In genomic region chr4:139857021-139857420, GRCh38 we compare ENCODE assay signal across 1 cellular context.
TF ChIP-seq lines count a peak whose summit lies in the region.

No MANE protein-coding gene starts in this region.

TF ChIP-seq in HepG2, 621 proteins besides CTCF, POLR2A, EP300 and RAD21 (continued from another document and continues in another):
- TF ChIP-seq AFF4 (CRISPR knock-in tag; IDR thresholded peaks at IDR 0.05) = no peak
- TF ChIP-seq ASH2L (IDR thresholded peaks at IDR 0.05; ENCODE audit: insufficient read length, low read depth, low read length) = no peak
- peak; percentile 70; the same call in 1 of the 2 replicates for TF ChIP-seq RCOR2 (CRISPR knock-in tag; IDR thresholded peaks at IDR 0.05)
- no peak for TF ChIP-seq ZNF512 (CRISPR knock-in tag; IDR thresholded peaks at IDR 0.05)
- no peak for TF ChIP-seq ZFP36L1 (CRISPR knock-in tag; IDR thresholded peaks at IDR 0.05)
- no peak for TF ChIP-seq TIGD3 (CRISPR knock-in tag; IDR thresholded peaks at IDR 0.05; ENCODE audit: borderline replicate concordance)
- no peak for TF ChIP-seq ZNF724P (CRISPR knock-in tag; IDR thresholded peaks at IDR 0.05; ENCODE audit: borderline replicate concordance)
- TF ChIP-seq NCOA2 (CRISPR knock-in tag; IDR thresholded peaks at IDR 0.05) = peak; percentile 84
- peak; percentile 24; the same call in 1 of the 2 replicates for TF ChIP-seq HOXA3 (CRISPR knock-in tag; IDR thresholded peaks at IDR 0.05)
- no peak for TF ChIP-seq ATF6 (CRISPR knock-in tag; conservative IDR thresholded peaks at IDR 0.05)
- TF ChIP-seq CEBPG (CRISPR knock-in tag; IDR thresholded peaks at IDR 0.05) = peak; percentile 46; the same call in 1 of the 2 replicates
- TF ChIP-seq ZNF558 (CRISPR knock-in tag; IDR thresholded peaks at IDR 0.05; ENCODE audit: borderline replicate concordance) = no peak
- no peak for TF ChIP-seq KDM1A (CRISPR knock-in tag; IDR thresholded peaks at IDR 0.05)
- TF ChIP-seq ZBTB8A (CRISPR knock-in tag; IDR thresholded peaks at IDR 0.05; ENCODE audit: borderline replicate concordance, low read depth) = no peak
- TF ChIP-seq ZNF816 (CRISPR knock-in tag; IDR thresholded peaks at IDR 0.05; ENCODE audit: borderline replicate concordance) = no peak
- TF ChIP-seq ZFP90 (CRISPR knock-in tag; IDR thresholded peaks at IDR 0.05; ENCODE audit: borderline replicate concordance) = no peak
- TF ChIP-seq DR1 (CRISPR knock-in tag; IDR thresholded peaks at IDR 0.05) = no peak
- TF ChIP-seq PAWR (CRISPR knock-in tag; IDR thresholded peaks at IDR 0.05; ENCODE audit: borderline replicate concordance) = no peak
- TF ChIP-seq RXRB (CRISPR knock-in tag; IDR thresholded peaks at IDR 0.05; ENCODE audit: borderline replicate concordance) = peak; percentile 69; the same call in 1 of the 2 replicates
- TF ChIP-seq ZFP36 (IDR thresholded peaks at IDR 0.05; ENCODE audit: borderline replicate concordance, low read depth, low read length, partially characterized antibody) = no peak
- no peak for TF ChIP-seq FLYWCH1 (CRISPR knock-in tag; IDR thresholded peaks at IDR 0.05)
- no peak for TF ChIP-seq MLX (CRISPR knock-in tag; IDR thresholded peaks at IDR 0.05)
- TF ChIP-seq HNF1A (IDR thresholded peaks at IDR 0.05; ENCODE audit: low read depth) = 0 out of 2 replicates have a peak, but pooled peaks have one; percentile 34
- TF ChIP-seq HNF1A (CRISPR knock-in tag; IDR thresholded peaks at IDR 0.05; ENCODE audit: borderline replicate concordance) = peak; percentile 44; the same call in 1 of the 2 replicates
- TF ChIP-seq ZBTB20 (CRISPR knock-in tag; IDR thresholded peaks at IDR 0.05; ENCODE audit: borderline replicate concordance, low read depth) = 0 out of 2 replicates have a peak, but pooled peaks have one; percentile 25
- no peak for TF ChIP-seq ARNTL (CRISPR knock-in tag; IDR thresholded peaks at IDR 0.05)
- no peak for TF ChIP-seq SP1 (IDR thresholded peaks at IDR 0.05)
- TF ChIP-seq SP1 (CRISPR knock-in tag; IDR thresholded peaks at IDR 0.05) = no peak
- TF ChIP-seq ZNF570 (CRISPR knock-in tag; IDR thresholded peaks at IDR 0.05; ENCODE audit: borderline replicate concordance) = no peak
- TF ChIP-seq ZNF383 (CRISPR knock-in tag; IDR thresholded peaks at IDR 0.05; ENCODE audit: borderline replicate concordance) = no peak
- TF ChIP-seq MTERF4 (CRISPR knock-in tag; IDR thresholded peaks at IDR 0.05) = no peak
- TF ChIP-seq ETV5 (CRISPR knock-in tag; IDR thresholded peaks at IDR 0.05; ENCODE audit: borderline replicate concordance) = peak; percentile 91
- TF ChIP-seq SATB2 (CRISPR knock-in tag; IDR thresholded peaks at IDR 0.05) = no peak
- TF ChIP-seq ZNF83 (CRISPR knock-in tag; IDR thresholded peaks at IDR 0.05; ENCODE audit: borderline replicate concordance) = no peak
- no peak for TF ChIP-seq PBX2 (CRISPR knock-in tag; IDR thresholded peaks at IDR 0.05)
- no peak for TF ChIP-seq RFX5 (IDR thresholded peaks at IDR 0.05; ENCODE audit: low read depth, low read length)
- no peak for TF ChIP-seq SKI (IDR thresholded peaks at IDR 0.05; ENCODE audit: partially characterized antibody)
- no peak for TF ChIP-seq ZNF605 (CRISPR knock-in tag; IDR thresholded peaks at IDR 0.05)
- TF ChIP-seq MYPOP (CRISPR knock-in tag; IDR thresholded peaks at IDR 0.05) = no peak
- TF ChIP-seq PLSCR1 (CRISPR knock-in tag; IDR thresholded peaks at IDR 0.05; ENCODE audit: borderline replicate concordance) = no peak
- TF ChIP-seq ZBTB3 (CRISPR knock-in tag; IDR thresholded peaks at IDR 0.05; ENCODE audit: borderline replicate concordance, low read depth) = no peak
- no peak for TF ChIP-seq HBP1 (CRISPR knock-in tag; IDR thresholded peaks at IDR 0.05; ENCODE audit: low read depth)
